In genomic region chr17:64149196-64149595, GRCh38 we compare ENCODE assay signal across 23 cellular contexts. TPM values are rescaled to one million over a fixed set of nuclear protein-coding genes. Genes with fewer than 3 reads are reported as not detected.
DNase-seq lines count a peak whose midpoint lies in the region; ATAC-seq and TF ChIP-seq lines count a peak whose summit lies in the region.
"Had no signal": no experiment of that assay in that cellular context is flagged by ENCODE, and none has a peak within 500 bp of the region (broad histone marks: within the 10 kb centered on the region; RNA-seq: fewer than 3 reads in every experiment).

No MANE protein-coding gene starts in this region.

- no peaks in the 10 kb centered on the region for H3K9me3 Mint-ChIP-seq in neural crest cell
- H3K9me3 Mint-ChIP-seq: activated naive CD4-positive, alpha-beta T cell treated with anti-CD3 and anti-CD28 coated beads, Interleukin-2, amount 50 U/mL, for 24 hours; activated T-helper 2 cell treated with anti-CD3 and anti-CD28 coated beads, Interferon-gamma antibody, Interleukin-2, Interleukin-4, amounts not matched to agents 10 μg/mL and 5 μg/mL and 100 μg/mL, durations not matched to agents 14 hours and 24 hours and 36 hours; CD8-positive, alpha-beta T cell; stimulated activated effector memory CD8-positive, alpha-beta T cell treated with anti-CD3 and anti-CD28 coated beads, Interleukin-12 subunit alpha, Interleukin-12 subunit beta, amount 100 ng/mL, for 72 hours had no signal

- H3K4me1 Mint-ChIP-seq in neural crest cell = peaks cover 18% of the 10 kb centered on the region

- H3K4me3 Mint-ChIP-seq in neural crest cell = peak overlapping the region; percentile 76
- H3K4me3 Mint-ChIP-seq: activated naive CD4-positive, alpha-beta T cell treated with anti-CD3 and anti-CD28 coated beads, Interleukin-2, amount 50 U/mL, for 24 hours; CD8-positive, alpha-beta T cell; stimulated activated effector memory CD8-positive, alpha-beta T cell treated with anti-CD3 and anti-CD28 coated beads, Interleukin-12 subunit alpha, Interleukin-12 subunit beta, amount 100 ng/mL, for 72 hours had no signal

- H3K4me3 ChIP-seq in heart right ventricle (no peak overlapping the region), adrenal gland (no peak overlapping the region)
- H3K4me3 ChIP-seq: A549, prostate gland had no signal

- no peak overlapping the region for H3K27ac Mint-ChIP-seq in neural crest cell (ENCODE audit: unreplicated experiment)
- H3K27ac Mint-ChIP-seq: CD8-positive, alpha-beta T cell had no signal

- ATAC-seq in heart right ventricle (no peak), left ventricle myocardium superior (no peak), GM18519 (IDR thresholded peaks at IDR 0.05; ENCODE audit: low FRiP score, unreplicated experiment) (no peak), HG02678 (IDR thresholded peaks at IDR 0.05; ENCODE audit: unreplicated experiment) (no peak)
- ATAC-seq: CD8-positive, alpha-beta T cell; stimulated activated effector memory CD8-positive, alpha-beta T cell treated with anti-CD3 and anti-CD28 coated beads, Interleukin-12 subunit alpha, Interleukin-12 subunit beta, amount 100 ng/mL, for 72 hours had no signal

- no peak for DNase-seq in heart right ventricle
- DNase-seq in left ventricle myocardium superior = no peak
- peak in 2 of 7 donors; percentile 10 to 41 for DNase-seq in adrenal gland
- no peak for DNase-seq in neural crest cell (ENCODE audit: low read depth, low spot score)
- DNase-seq in stimulated activated naive CD4-positive, alpha-beta T cell (lab: John Stamatoyannopoulos, UW) = no peak
- DNase-seq in HuH-7.5 (ENCODE audit: low spot score) = no peak
- DNase-seq: activated T-cell treated with anti-CD3 and anti-CD28 coated beads for 4 hours; CD8-positive, alpha-beta T cell; DMS 273 treated with DMSO at 0.1 percent for 48 hours; effector memory CD4-positive, alpha-beta T cell; glutamatergic neuron; GOT3; NCI-H1092 treated with DMSO at 0.1 percent for 48 hours; NCI-H187; NCI-H2171 treated with DMSO at 0.1 percent for 48 hours; NCI-H510A treated with DMSO at 0.1 percent for 48 hours had no signal

- TF ChIP-seq CTCF in heart right ventricle (IDR thresholded peaks at IDR 0.05) (no peak), adrenal gland (IDR thresholded peaks at IDR 0.05) (no peak), neural crest cell (conservative IDR thresholded peaks at IDR 0.05) (no peak)

- no peaks in the 10 kb centered on the region for H3K9me3 ChIP-seq in heart right ventricle
- no peaks in the 10 kb centered on the region for H3K9me3 ChIP-seq in adrenal gland (replicated peaks in 1 of 3)
- H3K9me3 ChIP-seq: A549, prostate gland had no signal

- peaks cover 23% of the 10 kb centered on the region for H3K36me3 Mint-ChIP-seq in neural crest cell (ENCODE audit: low read depth)

- WGBS in heart right ventricle, 2 donors = 96 to 97% methylated on average over 6 of the region's 6 CpGs
- 96 to 98% (median 97%) methylated on average over 6 of the region's 6 CpGs for WGBS in adrenal gland, 4 donors

- H3K27ac ChIP-seq in heart right ventricle = peak overlapping the region in 9 of 10 donors; percentile 17 to 99 (median 95)
- peak overlapping the region in 3 of 5 donors; percentile 7 to 98 (median 66) for H3K27ac ChIP-seq in adrenal gland

- H3K4me1 ChIP-seq in heart right ventricle = peaks cover 14 to 78% (median 71%) of the 10 kb centered on the region in 9 donors
- peaks cover 14 to 36% of the 10 kb centered on the region in 2 donors for H3K4me1 ChIP-seq in adrenal gland (replicated peaks in 1 of 2)

- no peaks in the 10 kb centered on the region for H3K27me3 Mint-ChIP-seq in neural crest cell (ENCODE audit: low read depth)
- H3K27me3 Mint-ChIP-seq: activated naive CD4-positive, alpha-beta T cell treated with anti-CD3 and anti-CD28 coated beads, Interleukin-2, amount 50 U/mL, for 24 hours had no signal

- TF ChIP-seq POLR2A in adrenal gland (IDR thresholded peaks at IDR 0.05) = no peak

- H3K27me3 ChIP-seq in heart right ventricle (no peaks in the 10 kb centered on the region), adrenal gland (no peaks in the 10 kb centered on the region)

- peaks cover 0 to 47% (median 9%) of the 10 kb centered on the region in 9 donors for H3K36me3 ChIP-seq in heart right ventricle
- peaks cover 0 to 14% of the 10 kb centered on the region in 2 donors for H3K36me3 ChIP-seq in adrenal gland (replicated peaks in 1 of 2)
- H3K36me3 ChIP-seq: prostate gland had no signal

- intact Hi-C loops in heart right ventricle (cut with DNase I) = loop anchor here in 9 of 10 donors (2.0 to 5.0 kb wide), 5 partner anchors 113 to 134 kb away; partner anchors contain the start of gene TEX2 (in 4 of the 9)
- intact Hi-C loops in left ventricle myocardium superior (cut with micrococcal nuclease) = loop anchor here (5.0 kb wide), 2 partner anchors 113 to 133 kb away; partner anchors contain the start of gene TEX2
- intact Hi-C loops in adrenal gland (cut with DNase I) = loop anchor here in 1 of 2 donors (10.0 kb wide), 1 partner anchor 116 kb away; the partner anchor contains the start of gene TEX2

RNA-seq across cellular contexts. Expression of gene ERN1, which starts 19.3 kb away (rescaled TPM):
- total RNA-seq in heart right ventricle (10 to 100 TPM in 3 of 10 donors, 1 to 10 TPM in 7; 5.0 to 16.6 (median 7.6) TPM), left ventricle myocardium superior (9.0 TPM), adrenal gland (100 to 1,000 TPM in 5 of 8 donors, 10 to 100 TPM in 3; 47.7 to 205 (median 122) TPM), neural crest cell (8.5 and 11.1 TPM in 2 replicates)
- polyA plus RNA-seq in heart right ventricle (1 to 10 TPM; 2.2 to 2.9 TPM), adrenal gland (10 to 100 TPM; 31.9 to 52.4 (median 32.6) TPM)
